Comparison of ENCODE assay signal across 9 cellular contexts in genomic region chr17:32445497-32445896, GRCh38. TPM values are rescaled to one million over a fixed set of nuclear protein-coding genes. Genes with fewer than 3 reads are reported as not detected.
DNase-seq lines count a peak whose midpoint lies in the region; ATAC-seq and TF ChIP-seq lines count a peak whose summit lies in the region.
"Had no signal": no experiment of that assay in that cellular context is flagged by ENCODE, and none has a peak within 500 bp of the region (broad histone marks: within the 10 kb centered on the region; RNA-seq: fewer than 3 reads in every experiment).

No MANE protein-coding gene starts in this region.

- H2BK5ac ChIP-seq in IMR-90 (ENCODE audit: low read depth, low read length, poor library complexity, severe bottlenecking), result peak overlapping the region; percentile 31

- POLR2A ChIA-PET in IMR-90 (lab: Charles Lee; ENCODE audit: unreplicated experiment), result no interaction called here

- H3K9ac ChIP-seq in IMR-90 (ENCODE audit: low read depth, low read length) (peak overlapping the region; percentile 80; the same call in 1 of the 2 replicates), mucosa of stomach (ENCODE audit: low read length) (peak overlapping the region; percentile 85)

- no peak overlapping the region for H4K91ac ChIP-seq in IMR-90 (ENCODE audit: insufficient read depth, low read depth, low read length)

- H3K9me1 ChIP-seq in IMR-90 (ENCODE audit: insufficient read depth, low read length), result 0 out of 2 replicates have a peak, but pooled peaks cover 3% of the 10 kb centered on the region

- peaks cover 16 to 22% of the 10 kb centered on the region in 2 experiments for H3K79me1 ChIP-seq in IMR-90 (ENCODE audit: low read depth in 1 of 2, low read length in 2 of 2)

- H2BK20ac ChIP-seq in IMR-90 (ENCODE audit: low read depth, low read length), result no peak overlapping the region

- peaks cover 12% of the 10 kb centered on the region; the same call in 1 of the 2 replicates for H3K36me3 ChIP-seq in IMR-90 (ENCODE audit: control insufficient read depth, insufficient read depth, low read length)
- H3K36me3 ChIP-seq in mucosa of stomach (ENCODE audit: control insufficient read depth, insufficient read depth, low read length), result no peaks in the 10 kb centered on the region

- H3K27me3 ChIP-seq in IMR-90 (ENCODE audit: control insufficient read depth, insufficient read depth, low read length) (peaks cover 6% of the 10 kb centered on the region; the same call in 1 of the 2 replicates), mucosa of stomach (ENCODE audit: control insufficient read depth, insufficient read depth, low read length) (no peaks in the 10 kb centered on the region)

- TF ChIP-seq CTCF in 22Rv1 (IDR thresholded peaks at IDR 0.05) (no peak), IMR-90 (conservative IDR thresholded peaks at IDR 0.05; ENCODE audit: low read depth, low read length) (no peak), cardiac fibroblast (IDR thresholded peaks at IDR 0.05; ENCODE audit: low read depth, low read length) (no peak)

- no peak overlapping the region for H2BK15ac ChIP-seq in IMR-90 (ENCODE audit: low read depth, low read length)

- no peak overlapping the region for H3K18ac ChIP-seq in IMR-90 (ENCODE audit: low read depth, low read length)

- no peak overlapping the region for H4K5ac ChIP-seq in IMR-90 (ENCODE audit: low read depth, low read length)

- H4K8ac ChIP-seq in IMR-90 (ENCODE audit: low read depth in 2 of 2, low read length in 2 of 2), result no peak overlapping the region

- H3K56ac ChIP-seq in IMR-90 (ENCODE audit: extremely low read depth, insufficient read depth, low read length), result no peak overlapping the region

- H3K4me1 ChIP-seq in IMR-90 (ENCODE audit: control insufficient read depth, insufficient read depth, low read length) (peaks cover 6% of the 10 kb centered on the region), mucosa of stomach (ENCODE audit: control insufficient read depth, insufficient read depth, low read length) (no peaks in the 10 kb centered on the region)

- no peak overlapping the region for H2BK120ac ChIP-seq in IMR-90 (ENCODE audit: low read depth, low read length)

- CTCF ChIA-PET in IMR-90 (lab: Yijun Ruan, JAX), result no interaction called here

- ATAC-seq in IMR-90 (ENCODE audit: low read depth) (no peak), GM21737 (IDR thresholded peaks at IDR 0.05; ENCODE audit: unreplicated experiment) (no peak)

- no peak overlapping the region; the same call in 1 of the 2 replicates for H3K4ac ChIP-seq in IMR-90 (ENCODE audit: low read depth, low read length)

- H3K27ac ChIP-seq in 22Rv1 (peak overlapping the region; percentile 74; the same call in 1 of the 2 replicates), IMR-90 (ENCODE audit: insufficient read depth, low read length) (no peak overlapping the region)

- intact Hi-C loops in IMR-90 (cut with micrococcal nuclease) (loop anchor here (10.0 kb wide), 1 partner anchor 191 kb away; no protein-coding TSS in a partner anchor), posterior cingulate gyrus (cut with DNase I) (no loop called here)

- dilution Hi-C loops in IMR-90 (cut with HindIII; ENCODE audit: low sequenced_read_pairs, unreplicated experiment), result no loop called here

- no peak overlapping the region for H2AK9ac ChIP-seq in IMR-90 (replicated peaks; ENCODE audit: low read depth, low read length, poor library complexity)

- no peak for TF ChIP-seq POLR2A in IMR-90 (IDR thresholded peaks at IDR 0.05; ENCODE audit: low read depth, low read length)

- H2AFZ ChIP-seq in IMR-90 (replicated peaks; ENCODE audit: low read length, poor library complexity), result no peak overlapping the region

- DNase-seq in IMR-90 (no peak), cardiac fibroblast (ENCODE audit: low read depth in 2 of 2) (no peak), UCSD-AML1 (lab: John Stamatoyannopoulos, UW; ENCODE audit: unreplicated experiment) (no peak), posterior cingulate gyrus (no peak), DMS 273 treated with DMSO at 0.1 percent for 48 hours (lab: John Stamatoyannopoulos, UW) (no peak)
- DNase-seq: NCI-H2227 treated with DMSO at 0.1 percent for 48 hours had no signal

- peak overlapping the region; percentile 90 for H3K23ac ChIP-seq in IMR-90 (ENCODE audit: low read depth, low read length)

- 37% methylated on average over 2 of the region's 6 CpGs; no CpG with 5 or more reads in 1 of the 2 experiments for WGBS in IMR-90 (ENCODE audit: extremely low coverage in 2 of 2, insufficient read length in 1 of 2), 2 experiments

- H3K4me3 ChIP-seq in IMR-90 (ENCODE audit: insufficient read depth, low read depth, low read length) (peak overlapping the region; percentile 99), cardiac fibroblast (replicated peaks in 1 of 2; ENCODE audit: low read depth in 2 of 2, low read length in 2 of 2) (peak overlapping the region; percentile 76 to 91), mucosa of stomach (ENCODE audit: low read length) (peak overlapping the region; percentile 26)

- H4K20me1 ChIP-seq in IMR-90 (ENCODE audit: insufficient read depth, low read length), result peaks cover 22% of the 10 kb centered on the region; the same call in 1 of the 2 replicates

- H3K14ac ChIP-seq in IMR-90 (replicated peaks; ENCODE audit: low read depth, low read length), result peak overlapping the region; percentile 56

- no peak for TF ChIP-seq RAD21 in IMR-90 (IDR thresholded peaks at IDR 0.05; ENCODE audit: low read length)

- H3K9me3 ChIP-seq in IMR-90 (ENCODE audit: control insufficient read depth, insufficient read depth, low read length) (no peaks in the 10 kb centered on the region), mucosa of stomach (ENCODE audit: control insufficient read depth, low read length) (no peaks in the 10 kb centered on the region)

- no peak overlapping the region for H2AK5ac ChIP-seq in IMR-90 (ENCODE audit: low read depth, low read length)

- H3K4me2 ChIP-seq in IMR-90 (ENCODE audit: low read depth, low read length), result peak overlapping the region; percentile 98

- in situ Hi-C loops in IMR-90 (cut with MboI; ENCODE audit: low sequenced_read_pairs), result no loop called here

- no TSS peak for BruUV-seq in IMR-90 (replicated peaks; lab: Mats Ljungman, UMichigan)

TF ChIP-seq in IMR-90, 13 proteins besides CTCF, POLR2A, EP300 and RAD21:
- no peak for TF ChIP-seq ELK1 (IDR thresholded peaks at IDR 0.05; ENCODE audit: borderline replicate concordance, low read depth, low read length)
- TF ChIP-seq FOS (IDR thresholded peaks at IDR 0.05; ENCODE audit: low read depth, low read length), result no peak

RNA-seq across cellular contexts. Expression of gene PSMD11, which starts 1.2 kb away (rescaled TPM):
- total RNA-seq in IMR-90 (2012; rRNA removed), result 68.0 and 85.9 TPM in 2 replicates
- 63.4 and 64.7 TPM in 2 replicates for polyA plus RNA-seq in IMR-90 (2012; rRNA removed)
- 27.3 and 44.4 TPM in 2 replicates for polyA plus RNA-seq in IMR-90 (2012; cell fraction: cytosol; rRNA removed)
- 22.8 and 69.6 TPM in 2 replicates for polyA plus RNA-seq in IMR-90 (2012; cell fraction: nucleus; rRNA removed; ENCODE audit: low replicate concordance)

RNA-seq across cellular contexts. Expression of gene CDK5R1, which starts 41.3 kb away (rescaled TPM):
- total RNA-seq in IMR-90 (2012; rRNA removed), result 0.36 and 0.56 TPM in 2 replicates
- 0.67 and 0.74 TPM in 2 replicates for polyA plus RNA-seq in IMR-90 (2012; rRNA removed)
- 0.35 and 0.46 TPM in 2 replicates for polyA plus RNA-seq in IMR-90 (2012; cell fraction: cytosol; rRNA removed)
- 1.4 and 1.8 TPM in 2 replicates for polyA plus RNA-seq in IMR-90 (2012; cell fraction: nucleus; rRNA removed; ENCODE audit: low replicate concordance)

Comparison
In these comparisons a context has a peak if more than half of its experiments do, and no peak if none do; other contexts are left out.
1. H3K4me3 ChIP-seq: peak in every context shown above with its lines; median percentile 99 in IMR-90; 84 in cardiac fibroblast; 26 in mucosa of stomach.